In the genomic region with DNA sequence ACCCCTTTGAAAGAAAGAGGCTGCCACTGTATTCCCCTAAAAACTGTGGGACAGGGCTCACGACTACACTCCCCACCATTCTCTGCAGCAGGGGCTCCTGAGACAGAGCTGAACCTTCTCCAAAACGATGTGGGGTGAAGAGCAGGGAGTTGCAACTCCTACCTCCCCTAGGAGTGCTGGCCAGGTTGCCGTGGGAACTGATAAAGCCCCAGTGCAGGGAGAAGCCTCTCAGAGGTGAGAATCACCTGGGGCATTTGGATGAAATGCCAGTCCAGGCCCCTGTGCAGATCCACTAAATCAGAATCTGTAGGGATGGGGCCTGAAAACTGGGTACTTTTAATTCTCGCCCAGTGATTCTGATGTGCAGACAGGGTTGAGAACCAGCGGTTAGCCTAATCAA, we compare ENCODE assay signal across 9 cellular contexts. TPM values are rescaled to one million over a fixed set of nuclear protein-coding genes. Genes with fewer than 3 reads are reported as not detected.
DNase-seq lines count a peak whose midpoint lies in the region; ATAC-seq, FAIRE-seq and TF ChIP-seq lines count a peak whose summit lies in the region.
"Had no signal": no experiment of that assay in that cellular context is flagged by ENCODE, and none has a peak within 500 bp of the region (broad histone marks: within the 10 kb centered on the region; RNA-seq: fewer than 3 reads in every experiment).

No MANE protein-coding gene starts in this region.

- ATAC-seq in activated CD8-positive, alpha-beta T cell treated with anti-CD3 and anti-CD28 coated beads, Interleukin-2, amount 10 ng/mL, durations not matched to agents 7 days and 5 days: no peak
- ATAC-seq in stimulated activated effector memory CD8-positive, alpha-beta T cell treated with anti-CD3 and anti-CD28 coated beads, Interleukin-12 subunit alpha, Interleukin-12 subunit beta, amount 100 ng/mL, for 72 hours: no peak
- ATAC-seq in esophagus mucosa: no peak

- peak overlapping the region; percentile 99 for H3K27ac Mint-ChIP-seq in activated CD8-positive, alpha-beta T cell treated with anti-CD3 and anti-CD28 coated beads, Interleukin-2, amount 10 ng/mL, durations not matched to agents 7 days and 5 days
- H3K27ac Mint-ChIP-seq in stimulated activated effector memory CD8-positive, alpha-beta T cell treated with anti-CD3 and anti-CD28 coated beads, Interleukin-12 subunit alpha, Interleukin-12 subunit beta, amount 100 ng/mL, for 72 hours: peak overlapping the region; percentile 99

- H3K4me1 Mint-ChIP-seq in activated CD8-positive, alpha-beta T cell treated with anti-CD3 and anti-CD28 coated beads, Interleukin-2, amount 10 ng/mL, durations not matched to agents 7 days and 5 days (ENCODE audit: low read depth): peaks cover 37% of the 10 kb centered on the region
- peaks cover 56% of the 10 kb centered on the region for H3K4me1 Mint-ChIP-seq in stimulated activated effector memory CD8-positive, alpha-beta T cell treated with anti-CD3 and anti-CD28 coated beads, Interleukin-12 subunit alpha, Interleukin-12 subunit beta, amount 100 ng/mL, for 72 hours

- CTCF ChIA-PET in activated CD8-positive, alpha-beta T cell treated with anti-CD3 and anti-CD28 coated beads, Interleukin-2, amount 10 ng/mL, durations not matched to agents 7 days and 5 days (lab: Charles Lee): interaction anchor here (0.8 to 3.4 kb wide), 5 partner anchors 11 to 358 kb away, joined by 4 to 14 read pairs (median 5); no protein-coding TSS in a partner anchor

- H3K9me3 Mint-ChIP-seq in activated CD8-positive, alpha-beta T cell treated with anti-CD3 and anti-CD28 coated beads, Interleukin-2, amount 10 ng/mL, durations not matched to agents 7 days and 5 days (ENCODE audit: insufficient read depth): no peaks in the 10 kb centered on the region
- H3K9me3 Mint-ChIP-seq in stimulated activated effector memory CD8-positive, alpha-beta T cell treated with anti-CD3 and anti-CD28 coated beads, Interleukin-12 subunit alpha, Interleukin-12 subunit beta, amount 100 ng/mL, for 72 hours: no peaks in the 10 kb centered on the region

- DNase-seq in NCI-H82 (lab: John Stamatoyannopoulos, UW): peak; percentile 52
- DNase-seq in NCI-H82 treated with DMSO at 0.1 percent for 48 hours (lab: John Stamatoyannopoulos, UW; ENCODE audit: unreplicated experiment): no peak
- no peak for DNase-seq in activated CD8-positive, alpha-beta T cell treated with anti-CD3 and anti-CD28 coated beads, Interleukin-2, amount 10 ng/mL, durations not matched to agents 7 days and 5 days
- DNase-seq in stimulated activated effector memory CD8-positive, alpha-beta T cell treated with anti-CD3 and anti-CD28 coated beads, Interleukin-12 subunit alpha, Interleukin-12 subunit beta, amount 100 ng/mL, for 72 hours (ENCODE audit: low spot score in 2 of 2): no peak
- DNase-seq in SIG-M5 treated with dmso at 0.1 percent for 504 hours (lab: John Stamatoyannopoulos, UW; ENCODE audit: unreplicated experiment): no peak
- DNase-seq in GM12891 (ENCODE audit: insufficient read length, low spot score): no peak

- TF ChIP-seq POLR2A in GM12891 (IDR thresholded peaks at IDR 0.05; ENCODE audit: low read depth, low read length): no peak

- H3K4me3 Mint-ChIP-seq in activated CD8-positive, alpha-beta T cell treated with anti-CD3 and anti-CD28 coated beads, Interleukin-2, amount 10 ng/mL, durations not matched to agents 7 days and 5 days: peak overlapping the region; percentile 88
- peak overlapping the region; percentile 85 for H3K4me3 Mint-ChIP-seq in stimulated activated effector memory CD8-positive, alpha-beta T cell treated with anti-CD3 and anti-CD28 coated beads, Interleukin-12 subunit alpha, Interleukin-12 subunit beta, amount 100 ng/mL, for 72 hours

- H3K27me3 Mint-ChIP-seq in activated CD8-positive, alpha-beta T cell treated with anti-CD3 and anti-CD28 coated beads, Interleukin-2, amount 10 ng/mL, durations not matched to agents 7 days and 5 days (ENCODE audit: low read depth): no peaks in the 10 kb centered on the region

- H3K36me3 Mint-ChIP-seq in activated CD8-positive, alpha-beta T cell treated with anti-CD3 and anti-CD28 coated beads, Interleukin-2, amount 10 ng/mL, durations not matched to agents 7 days and 5 days (ENCODE audit: low read depth): no peaks in the 10 kb centered on the region
- H3K36me3 Mint-ChIP-seq in stimulated activated effector memory CD8-positive, alpha-beta T cell treated with anti-CD3 and anti-CD28 coated beads, Interleukin-12 subunit alpha, Interleukin-12 subunit beta, amount 100 ng/mL, for 72 hours: peaks cover 17% of the 10 kb centered on the region

- peak overlapping the region; percentile 84 for H3K4me3 ChIP-seq in iPS-11a (ENCODE audit: low read depth, low read length)

- FAIRE-seq in GM12891 (lab: Jason Lieb, UNC): no peak
- FAIRE-seq: G401.6 had no signal

- POLR2A ChIA-PET in activated CD8-positive, alpha-beta T cell treated with anti-CD3 and anti-CD28 coated beads, Interleukin-2, amount 10 ng/mL, durations not matched to agents 7 days and 5 days (lab: Charles Lee): interaction anchor here (0.6 to 2.2 kb wide), 5 partner anchors 9 to 349 kb away, joined by 3 to 12 read pairs (median 4); a partner anchor contains a TSS

TF ChIP-seq in GM12891, 5 proteins besides CTCF, POLR2A, EP300 and RAD21:
- TF ChIP-seq POU2F2 (IDR thresholded peaks at IDR 0.05; ENCODE audit: low read depth, low read length) (no peak), SPI1 (IDR thresholded peaks at IDR 0.05; ENCODE audit: low read depth, low read length) (no peak), POLR2AphosphoS5 (IDR thresholded peaks at IDR 0.05; ENCODE audit: low read depth, low read length) (no peak), TAF1 (IDR thresholded peaks at IDR 0.05; ENCODE audit: low read depth, low read length) (no peak), PAX5 (IDR thresholded peaks at IDR 0.05; ENCODE audit: insufficient read depth, low read length, severe bottlenecking) (no peak)
TF ChIP-seq in GM12891: peak in this region for 0.

RNA-seq across cellular contexts. Expression of a gene that starts 0.9 kb away (rescaled TPM):
- total RNA-seq in activated CD8-positive, alpha-beta T cell treated with anti-CD3 and anti-CD28 coated beads, Interleukin-2, amount 10 ng/mL, durations not matched to agents 7 days and 5 days: 10 to 100 TPM in 1 of 2 experiments, 1 to 10 TPM in 1; 8.9 to 10.0 TPM
- polyA plus RNA-seq in GM12891 (2012; ENCODE audit: low read depth, missing spikeins): 9.3 TPM
- total RNA-seq in esophagus mucosa: 7.3 TPM

RNA-seq across cellular contexts. Expression of a gene that starts 42.0 kb away (rescaled TPM):
- under 1 TPM; 0.23 to 0.29 TPM for total RNA-seq in activated CD8-positive, alpha-beta T cell treated with anti-CD3 and anti-CD28 coated beads, Interleukin-2, amount 10 ng/mL, durations not matched to agents 7 days and 5 days
- not detected for polyA plus RNA-seq in GM12891 (2012; ENCODE audit: low read depth, missing spikeins)
- not detected for total RNA-seq in esophagus mucosa

RNA-seq across cellular contexts. Expression of a gene that starts 58.8 kb away (rescaled TPM):
- total RNA-seq in activated CD8-positive, alpha-beta T cell treated with anti-CD3 and anti-CD28 coated beads, Interleukin-2, amount 10 ng/mL, durations not matched to agents 7 days and 5 days: not detected
- polyA plus RNA-seq in GM12891 (2012; ENCODE audit: low read depth, missing spikeins): not detected
- not detected for total RNA-seq in esophagus mucosa
